In genomic region chr1:89822109-89822962, GRCh38 we compare ENCODE assay signal across 1 cellular context.
TF ChIP-seq lines count a peak whose summit lies in the region.

No MANE protein-coding gene starts in this region.

TF ChIP-seq in HEK293, 187 proteins besides CTCF, POLR2A, EP300 and RAD21 (continued from another document and continues in another):
- TF ChIP-seq ZNF843 (tag by site-specific recombination; IDR thresholded peaks at IDR 0.05): no peak
- TF ChIP-seq HOXD13 (CRISPR knock-in tag; IDR thresholded peaks at IDR 0.05; ENCODE audit: borderline replicate concordance): no peak
- TF ChIP-seq ZNF416 (tag by site-specific recombination; IDR thresholded peaks at IDR 0.05): no peak
- TF ChIP-seq, protein P1, sequence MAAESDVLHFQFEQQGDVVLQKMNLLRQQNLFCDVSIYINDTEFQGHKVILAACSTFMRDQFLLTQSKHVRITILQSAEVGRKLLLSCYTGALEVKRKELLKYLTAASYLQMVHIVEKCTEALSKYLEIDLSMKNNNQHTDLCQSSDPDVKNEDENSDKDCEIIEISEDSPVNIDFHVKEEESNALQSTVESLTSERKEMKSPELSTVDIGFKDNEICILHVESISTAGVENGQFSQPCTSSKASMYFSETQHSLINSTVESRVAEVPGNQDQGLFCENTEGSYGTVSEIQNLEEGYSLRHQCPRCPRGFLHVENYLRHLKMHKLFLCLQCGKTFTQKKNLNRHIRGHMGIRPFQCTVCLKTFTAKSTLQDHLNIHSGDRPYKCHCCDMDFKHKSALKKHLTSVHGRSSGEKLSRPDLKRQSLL (tag by site-specific recombination; IDR thresholded peaks at IDR 0.05): no peak
- TF ChIP-seq ZNF596 (tag by site-specific recombination; IDR thresholded peaks at IDR 0.05): no peak
- no peak for TF ChIP-seq ZNF433 (tag by site-specific recombination; IDR thresholded peaks at IDR 0.05; ENCODE audit: low read depth)
- TF ChIP-seq KLF9 (tag by site-specific recombination; IDR thresholded peaks at IDR 0.05; ENCODE audit: low read depth): no peak
- TF ChIP-seq BCL11B (tag by site-specific recombination; IDR thresholded peaks at IDR 0.05; ENCODE audit: low read depth): no peak
- TF ChIP-seq KLF10 (tag by site-specific recombination; IDR thresholded peaks at IDR 0.05): no peak; the same call in 1 of the 2 replicates
- TF ChIP-seq, protein P2, sequence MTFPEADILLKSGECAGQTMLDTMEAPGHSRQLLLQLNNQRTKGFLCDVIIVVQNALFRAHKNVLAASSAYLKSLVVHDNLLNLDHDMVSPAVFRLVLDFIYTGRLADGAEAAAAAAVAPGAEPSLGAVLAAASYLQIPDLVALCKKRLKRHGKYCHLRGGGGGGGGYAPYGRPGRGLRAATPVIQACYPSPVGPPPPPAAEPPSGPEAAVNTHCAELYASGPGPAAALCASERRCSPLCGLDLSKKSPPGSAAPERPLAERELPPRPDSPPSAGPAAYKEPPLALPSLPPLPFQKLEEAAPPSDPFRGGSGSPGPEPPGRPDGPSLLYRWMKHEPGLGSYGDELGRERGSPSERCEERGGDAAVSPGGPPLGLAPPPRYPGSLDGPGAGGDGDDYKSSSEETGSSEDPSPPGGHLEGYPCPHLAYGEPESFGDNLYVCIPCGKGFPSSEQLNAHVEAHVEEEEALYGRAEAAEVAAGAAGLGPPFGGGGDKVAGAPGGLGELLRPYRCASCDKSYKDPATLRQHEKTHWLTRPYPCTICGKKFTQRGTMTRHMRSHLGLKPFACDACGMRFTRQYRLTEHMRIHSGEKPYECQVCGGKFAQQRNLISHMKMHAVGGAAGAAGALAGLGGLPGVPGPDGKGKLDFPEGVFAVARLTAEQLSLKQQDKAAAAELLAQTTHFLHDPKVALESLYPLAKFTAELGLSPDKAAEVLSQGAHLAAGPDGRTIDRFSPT (tag by site-specific recombination; IDR thresholded peaks at IDR 0.05): no peak
- peak; percentile 51 for TF ChIP-seq ZNF335 (tag by site-specific recombination; conservative IDR thresholded peaks at IDR 0.05)
- TF ChIP-seq ZNF221 (tag by site-specific recombination; IDR thresholded peaks at IDR 0.05; ENCODE audit: borderline replicate concordance): no peak
- TF ChIP-seq, protein P3, sequence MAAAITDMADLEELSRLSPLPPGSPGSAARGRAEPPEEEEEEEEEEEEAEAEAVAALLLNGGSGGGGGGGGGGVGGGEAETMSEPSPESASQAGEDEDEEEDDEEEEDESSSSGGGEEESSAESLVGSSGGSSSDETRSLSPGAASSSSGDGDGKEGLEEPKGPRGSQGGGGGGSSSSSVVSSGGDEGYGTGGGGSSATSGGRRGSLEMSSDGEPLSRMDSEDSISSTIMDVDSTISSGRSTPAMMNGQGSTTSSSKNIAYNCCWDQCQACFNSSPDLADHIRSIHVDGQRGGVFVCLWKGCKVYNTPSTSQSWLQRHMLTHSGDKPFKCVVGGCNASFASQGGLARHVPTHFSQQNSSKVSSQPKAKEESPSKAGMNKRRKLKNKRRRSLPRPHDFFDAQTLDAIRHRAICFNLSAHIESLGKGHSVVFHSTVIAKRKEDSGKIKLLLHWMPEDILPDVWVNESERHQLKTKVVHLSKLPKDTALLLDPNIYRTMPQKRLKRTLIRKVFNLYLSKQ (tag by site-specific recombination; IDR thresholded peaks at IDR 0.05; ENCODE audit: borderline replicate concordance): no peak
- TF ChIP-seq SP2 (tag by site-specific recombination; IDR thresholded peaks at IDR 0.05): no peak
- no peak for TF ChIP-seq TCF7L2 (IDR thresholded peaks at IDR 0.05; ENCODE audit: borderline replicate concordance, low read depth, low read length)
- no peak for TF ChIP-seq ZNF623 (tag by site-specific recombination; IDR thresholded peaks at IDR 0.05)
- no peak for TF ChIP-seq ZNF146 (tag by site-specific recombination; IDR thresholded peaks at IDR 0.05)
- TF ChIP-seq ZNF645 (tag by site-specific recombination; IDR thresholded peaks at IDR 0.05): no peak
- no peak for TF ChIP-seq ZNF626 (tag by site-specific recombination; IDR thresholded peaks at IDR 0.05)
- no peak for TF ChIP-seq SETDB1 (IDR thresholded peaks at IDR 0.05; ENCODE audit: insufficient read length, low read length)
- no peak; the same call in 1 of the 2 replicates for TF ChIP-seq ZNF792 (tag by site-specific recombination; IDR thresholded peaks at IDR 0.05)
- TF ChIP-seq ZNF423 (tag by site-specific recombination; IDR thresholded peaks at IDR 0.05): no peak
- TF ChIP-seq WT1 (tag by site-specific recombination; IDR thresholded peaks at IDR 0.05): no peak
- TF ChIP-seq ZNF341 (tag by site-specific recombination; IDR thresholded peaks at IDR 0.05; ENCODE audit: low read depth): no peak
- TF ChIP-seq SCRT1 (tag by site-specific recombination; IDR thresholded peaks at IDR 0.05; ENCODE audit: borderline replicate concordance): no peak
- TF ChIP-seq ZNF394 (tag by site-specific recombination; IDR thresholded peaks at IDR 0.05; ENCODE audit: borderline replicate concordance): no peak
- TF ChIP-seq MZF1 (tag by site-specific recombination; IDR thresholded peaks at IDR 0.05; ENCODE audit: borderline replicate concordance): peak; percentile 35; the same call in 1 of the 2 replicates
- no peak for TF ChIP-seq PRDM1 (tag by site-specific recombination; IDR thresholded peaks at IDR 0.05)
- TF ChIP-seq, protein P4, sequence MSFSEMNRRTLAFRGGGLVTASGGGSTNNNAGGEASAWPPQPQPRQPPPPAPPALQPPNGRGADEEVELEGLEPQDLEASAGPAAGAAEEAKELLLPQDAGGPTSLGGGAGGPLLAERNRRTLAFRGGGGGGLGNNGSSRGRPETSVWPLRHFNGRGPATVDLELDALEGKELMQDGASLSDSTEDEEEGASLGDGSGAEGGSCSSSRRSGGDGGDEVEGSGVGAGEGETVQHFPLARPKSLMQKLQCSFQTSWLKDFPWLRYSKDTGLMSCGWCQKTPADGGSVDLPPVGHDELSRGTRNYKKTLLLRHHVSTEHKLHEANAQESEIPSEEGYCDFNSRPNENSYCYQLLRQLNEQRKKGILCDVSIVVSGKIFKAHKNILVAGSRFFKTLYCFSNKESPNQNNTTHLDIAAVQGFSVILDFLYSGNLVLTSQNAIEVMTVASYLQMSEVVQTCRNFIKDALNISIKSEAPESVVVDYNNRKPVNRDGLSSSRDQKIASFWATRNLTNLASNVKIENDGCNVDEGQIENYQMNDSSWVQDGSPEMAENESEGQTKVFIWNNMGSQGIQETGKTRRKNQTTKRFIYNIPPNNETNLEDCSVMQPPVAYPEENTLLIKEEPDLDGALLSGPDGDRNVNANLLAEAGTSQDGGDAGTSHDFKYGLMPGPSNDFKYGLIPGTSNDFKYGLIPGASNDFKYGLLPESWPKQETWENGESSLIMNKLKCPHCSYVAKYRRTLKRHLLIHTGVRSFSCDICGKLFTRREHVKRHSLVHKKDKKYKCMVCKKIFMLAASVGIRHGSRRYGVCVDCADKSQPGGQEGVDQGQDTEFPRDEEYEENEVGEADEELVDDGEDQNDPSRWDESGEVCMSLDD (tag by site-specific recombination; IDR thresholded peaks at IDR 0.05): peak; percentile 58; the same call in 1 of the 2 replicates
- TF ChIP-seq ZNF292 (tag by site-specific recombination; IDR thresholded peaks at IDR 0.05; ENCODE audit: borderline replicate concordance, low read depth): no peak
- TF ChIP-seq MYNN (tag by site-specific recombination; IDR thresholded peaks at IDR 0.05; ENCODE audit: borderline replicate concordance): no peak
- TF ChIP-seq ZNF658 (tag by site-specific recombination; IDR thresholded peaks at IDR 0.05): no peak
- 0 out of 2 replicates have a peak, but pooled peaks have one; percentile 15 for TF ChIP-seq ZNF366 (tag by site-specific recombination; conservative IDR thresholded peaks at IDR 0.05)
- no peak for TF ChIP-seq ZNF280C (tag by site-specific recombination; IDR thresholded peaks at IDR 0.05)
- TF ChIP-seq ZNF37A (tag by site-specific recombination; IDR thresholded peaks at IDR 0.05): no peak
- TF ChIP-seq SALL2 (tag by site-specific recombination; IDR thresholded peaks at IDR 0.05; ENCODE audit: borderline replicate concordance): no peak
- TF ChIP-seq SCRT2 (tag by site-specific recombination; IDR thresholded peaks at IDR 0.05): no peak
- TF ChIP-seq ZNF830 (tag by site-specific recombination; IDR thresholded peaks at IDR 0.05; ENCODE audit: low read depth): no peak
- TF ChIP-seq ZNF10 (tag by site-specific recombination; IDR thresholded peaks at IDR 0.05): no peak
- no peak for TF ChIP-seq BCL11A (tag by site-specific recombination; IDR thresholded peaks at IDR 0.05; ENCODE audit: low read depth)
- TF ChIP-seq, protein P5, sequence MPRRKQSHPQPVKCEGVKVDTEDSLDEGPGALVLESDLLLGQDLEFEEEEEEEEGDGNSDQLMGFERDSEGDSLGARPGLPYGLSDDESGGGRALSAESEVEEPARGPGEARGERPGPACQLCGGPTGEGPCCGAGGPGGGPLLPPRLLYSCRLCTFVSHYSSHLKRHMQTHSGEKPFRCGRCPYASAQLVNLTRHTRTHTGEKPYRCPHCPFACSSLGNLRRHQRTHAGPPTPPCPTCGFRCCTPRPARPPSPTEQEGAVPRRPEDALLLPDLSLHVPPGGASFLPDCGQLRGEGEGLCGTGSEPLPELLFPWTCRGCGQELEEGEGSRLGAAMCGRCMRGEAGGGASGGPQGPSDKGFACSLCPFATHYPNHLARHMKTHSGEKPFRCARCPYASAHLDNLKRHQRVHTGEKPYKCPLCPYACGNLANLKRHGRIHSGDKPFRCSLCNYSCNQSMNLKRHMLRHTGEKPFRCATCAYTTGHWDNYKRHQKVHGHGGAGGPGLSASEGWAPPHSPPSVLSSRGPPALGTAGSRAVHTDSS (tag by site-specific recombination; IDR thresholded peaks at IDR 0.05): no peak
- no peak for TF ChIP-seq ZNF169 (tag by site-specific recombination; IDR thresholded peaks at IDR 0.05)
- TF ChIP-seq ZNF473 (tag by site-specific recombination; IDR thresholded peaks at IDR 0.05): no peak
- no peak for TF ChIP-seq IKZF3 (tag by site-specific recombination; IDR thresholded peaks at IDR 0.05)
- TF ChIP-seq ZNF175 (tag by site-specific recombination; IDR thresholded peaks at IDR 0.05): no peak
- peak; percentile 73; the same call in 1 of the 2 replicates for TF ChIP-seq ZFP69B (tag by site-specific recombination; IDR thresholded peaks at IDR 0.05)
- no peak for TF ChIP-seq ZBTB20 (tag by site-specific recombination; IDR thresholded peaks at IDR 0.05)
- TF ChIP-seq ZNF610 (tag by site-specific recombination; IDR thresholded peaks at IDR 0.05; ENCODE audit: borderline replicate concordance): no peak
- TF ChIP-seq ZBTB17 (tag by site-specific recombination; IDR thresholded peaks at IDR 0.05): peak; percentile 63
- TF ChIP-seq, protein P6, sequence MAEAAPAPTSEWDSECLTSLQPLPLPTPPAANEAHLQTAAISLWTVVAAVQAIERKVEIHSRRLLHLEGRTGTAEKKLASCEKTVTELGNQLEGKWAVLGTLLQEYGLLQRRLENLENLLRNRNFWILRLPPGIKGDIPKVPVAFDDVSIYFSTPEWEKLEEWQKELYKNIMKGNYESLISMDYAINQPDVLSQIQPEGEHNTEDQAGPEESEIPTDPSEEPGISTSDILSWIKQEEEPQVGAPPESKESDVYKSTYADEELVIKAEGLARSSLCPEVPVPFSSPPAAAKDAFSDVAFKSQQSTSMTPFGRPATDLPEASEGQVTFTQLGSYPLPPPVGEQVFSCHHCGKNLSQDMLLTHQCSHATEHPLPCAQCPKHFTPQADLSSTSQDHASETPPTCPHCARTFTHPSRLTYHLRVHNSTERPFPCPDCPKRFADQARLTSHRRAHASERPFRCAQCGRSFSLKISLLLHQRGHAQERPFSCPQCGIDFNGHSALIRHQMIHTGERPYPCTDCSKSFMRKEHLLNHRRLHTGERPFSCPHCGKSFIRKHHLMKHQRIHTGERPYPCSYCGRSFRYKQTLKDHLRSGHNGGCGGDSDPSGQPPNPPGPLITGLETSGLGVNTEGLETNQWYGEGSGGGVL (tag by site-specific recombination; IDR thresholded peaks at IDR 0.05): no peak
- TF ChIP-seq KLF7 (tag by site-specific recombination; IDR thresholded peaks at IDR 0.05; ENCODE audit: borderline replicate concordance): no peak
- TF ChIP-seq ZNF777 (tag by site-specific recombination; IDR thresholded peaks at IDR 0.05; ENCODE audit: borderline replicate concordance): no peak
- TF ChIP-seq, protein P7, sequence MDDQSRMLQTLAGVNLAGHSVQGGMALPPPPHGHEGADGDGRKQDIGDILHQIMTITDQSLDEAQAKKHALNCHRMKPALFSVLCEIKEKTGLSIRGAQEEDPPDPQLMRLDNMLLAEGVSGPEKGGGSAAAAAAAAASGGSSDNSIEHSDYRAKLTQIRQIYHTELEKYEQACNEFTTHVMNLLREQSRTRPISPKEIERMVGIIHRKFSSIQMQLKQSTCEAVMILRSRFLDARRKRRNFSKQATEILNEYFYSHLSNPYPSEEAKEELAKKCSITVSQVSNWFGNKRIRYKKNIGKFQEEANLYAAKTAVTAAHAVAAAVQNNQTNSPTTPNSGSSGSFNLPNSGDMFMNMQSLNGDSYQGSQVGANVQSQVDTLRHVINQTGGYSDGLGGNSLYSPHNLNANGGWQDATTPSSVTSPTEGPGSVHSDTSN (CRISPR knock-in tag; IDR thresholded peaks at IDR 0.05): no peak
- no peak for TF ChIP-seq ZNF155 (tag by site-specific recombination; IDR thresholded peaks at IDR 0.05)
- peak; percentile 98 for TF ChIP-seq ZNF664 (tag by site-specific recombination; IDR thresholded peaks at IDR 0.05)
- no peak for TF ChIP-seq ZEB2 (tag by site-specific recombination; IDR thresholded peaks at IDR 0.05)
- TF ChIP-seq ZNF776 (tag by site-specific recombination; IDR thresholded peaks at IDR 0.05; ENCODE audit: borderline replicate concordance): no peak
